In genomic region chr4:171186700-171187099, GRCh38 we compare ENCODE assay signal across 1 cellular context.
TF ChIP-seq lines count a peak whose summit lies in the region.

No MANE protein-coding gene starts in this region.

TF ChIP-seq in HCT116, 20 proteins besides CTCF, POLR2A, EP300 and RAD21:
- TF ChIP-seq, protein P1, sequence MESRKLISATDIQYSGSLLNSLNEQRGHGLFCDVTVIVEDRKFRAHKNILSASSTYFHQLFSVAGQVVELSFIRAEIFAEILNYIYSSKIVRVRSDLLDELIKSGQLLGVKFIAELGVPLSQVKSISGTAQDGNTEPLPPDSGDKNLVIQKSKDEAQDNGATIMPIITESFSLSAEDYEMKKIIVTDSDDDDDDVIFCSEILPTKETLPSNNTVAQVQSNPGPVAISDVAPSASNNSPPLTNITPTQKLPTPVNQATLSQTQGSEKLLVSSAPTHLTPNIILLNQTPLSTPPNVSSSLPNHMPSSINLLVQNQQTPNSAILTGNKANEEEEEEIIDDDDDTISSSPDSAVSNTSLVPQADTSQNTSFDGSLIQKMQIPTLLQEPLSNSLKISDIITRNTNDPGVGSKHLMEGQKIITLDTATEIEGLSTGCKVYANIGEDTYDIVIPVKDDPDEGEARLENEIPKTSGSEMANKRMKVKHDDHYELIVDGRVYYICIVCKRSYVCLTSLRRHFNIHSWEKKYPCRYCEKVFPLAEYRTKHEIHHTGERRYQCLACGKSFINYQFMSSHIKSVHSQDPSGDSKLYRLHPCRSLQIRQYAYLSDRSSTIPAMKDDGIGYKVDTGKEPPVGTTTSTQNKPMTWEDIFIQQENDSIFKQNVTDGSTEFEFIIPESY (IDR thresholded peaks at IDR 0.05; ENCODE audit: extremely low read depth, insufficient replicate concordance, low read length) = no peak
- TF ChIP-seq EZH2 (IDR thresholded peaks at IDR 0.05) (no peak), ZNF274 (IDR thresholded peaks at IDR 0.05; ENCODE audit: low read depth, low read length) (no peak), TCF7L2 (IDR thresholded peaks at IDR 0.05; ENCODE audit: borderline replicate concordance, extremely low read depth, insufficient read depth, insufficient read length) (no peak), SRF (IDR thresholded peaks at IDR 0.05; ENCODE audit: low read depth) (no peak), ZFX (IDR thresholded peaks at IDR 0.05) (no peak), JUND (IDR thresholded peaks at IDR 0.05) (no peak), ATF3 (IDR thresholded peaks at IDR 0.05) (no peak), CBX3 (IDR thresholded peaks at IDR 0.05; ENCODE audit: low read depth) (no peak)
